ENCODE assay signal across 9 cellular contexts in the genomic region with DNA sequence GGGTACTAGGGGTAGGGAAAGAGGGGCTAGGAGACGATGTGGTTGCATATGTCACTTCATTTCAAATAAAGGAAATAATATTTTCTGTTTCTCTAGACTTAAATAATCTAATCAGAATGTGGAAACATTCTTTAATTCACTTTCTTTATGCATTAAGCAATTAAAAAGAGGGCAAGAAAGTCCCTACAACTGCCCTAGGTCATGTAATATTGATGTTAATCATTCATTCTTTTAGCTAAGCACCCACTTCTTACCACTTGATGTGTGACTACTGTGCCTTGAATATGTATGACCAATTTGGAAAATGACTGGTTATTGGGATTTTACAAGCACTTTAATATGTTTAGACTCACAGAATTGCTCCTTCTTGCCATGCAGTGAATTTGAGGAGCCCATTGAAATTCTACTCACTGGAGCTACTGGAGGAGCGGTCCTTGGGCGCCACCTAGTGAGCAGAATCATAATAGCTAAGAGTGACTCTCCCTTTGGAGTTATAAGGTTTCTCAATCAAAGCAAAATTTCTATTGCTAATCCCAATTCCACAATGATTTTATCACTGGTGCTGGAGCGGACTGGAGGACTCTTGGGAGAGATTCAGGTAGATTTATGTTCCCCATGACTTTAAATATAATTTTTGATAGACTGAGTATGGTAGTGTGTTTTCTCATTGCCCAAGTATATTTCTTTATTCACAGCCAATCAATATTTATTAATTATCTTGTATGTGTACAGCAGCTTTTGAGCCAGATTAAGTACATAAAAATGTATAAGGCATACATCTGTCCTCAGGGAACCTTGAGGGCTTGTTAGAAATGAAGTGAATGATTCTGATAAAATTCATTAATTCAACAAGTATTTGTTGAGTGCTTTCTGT.
DNase-seq lines count a peak whose midpoint lies in the region; ATAC-seq and TF ChIP-seq lines count a peak whose summit lies in the region.
"Had no signal": no experiment of that assay in that cellular context is flagged by ENCODE, and none has a peak within 500 bp of the region (broad histone marks: within the 10 kb centered on the region; RNA-seq: fewer than 3 reads in every experiment).

No MANE protein-coding gene starts in this region.

- no peak overlapping the region for H3K27ac ChIP-seq in CD4-positive, alpha-beta T cell (ENCODE audit: low read depth, low read length)

- H3K4me3 Mint-ChIP-seq in CD4-positive, alpha-beta T cell, result no peak overlapping the region
- no peak overlapping the region for H3K4me3 Mint-ChIP-seq in activated CD4-positive, alpha-beta memory T cell treated with anti-CD3 and anti-CD28 coated beads, Interleukin-2, amount 10 ng/mL, durations not matched to agents 7 days and 5 days
- H3K4me3 Mint-ChIP-seq in effector memory CD8-positive, alpha-beta T cell, result no peak overlapping the region
- H3K4me3 Mint-ChIP-seq: T-helper 1 cell treated with Interleukin-12 subunit alpha and Interleukin-12 subunit beta and Interleukin-4 antibody, amounts not matched to agents 30 μg/mL and 1 μg/mL, for 36 hours had no signal

- H3K27ac Mint-ChIP-seq in CD4-positive, alpha-beta T cell, result no peak overlapping the region
- H3K27ac Mint-ChIP-seq in activated CD4-positive, alpha-beta memory T cell treated with anti-CD3 and anti-CD28 coated beads, Interleukin-2, amount 10 ng/mL, durations not matched to agents 7 days and 5 days, result no peak overlapping the region
- H3K27ac Mint-ChIP-seq in effector memory CD8-positive, alpha-beta T cell, result no peak overlapping the region
- H3K27ac Mint-ChIP-seq: T-helper 1 cell treated with Interleukin-12 subunit alpha and Interleukin-12 subunit beta and Interleukin-4 antibody, amounts not matched to agents 30 μg/mL and 1 μg/mL, for 36 hours had no signal

- peak; percentile 57 for ATAC-seq in CD4-positive, alpha-beta T cell (ENCODE audit: poor library complexity)
- ATAC-seq in GM19372 (IDR thresholded peaks at IDR 0.05; ENCODE audit: low read depth, unreplicated experiment), result peak; percentile 97
- peak; percentile 99 for ATAC-seq in HG03442 (IDR thresholded peaks at IDR 0.05; ENCODE audit: unreplicated experiment)
- ATAC-seq in effector memory CD8-positive, alpha-beta T cell (replicated peaks), result peak; percentile 73

- TF ChIP-seq CTCF in CD4-positive, alpha-beta T cell (IDR thresholded peaks at IDR 0.05), result peak; percentile 94

- CTCF ChIA-PET in CD4-positive, alpha-beta T cell (lab: Charles Lee), result interaction anchor here (0.7 to 1.6 kb wide), 5 partner anchors 8 to 518 kb away, joined by 3 to 17 read pairs (median 4); no protein-coding TSS in a partner anchor
- CTCF ChIA-PET in activated CD4-positive, alpha-beta memory T cell treated with anti-CD3 and anti-CD28 coated beads, Interleukin-2, amount 10 ng/mL, durations not matched to agents 7 days and 5 days (lab: Charles Lee), result interaction anchor here (0.6 to 3.4 kb wide), 21 partner anchors 9 to 621 kb away, joined by 3 to 25 read pairs (median 3); no protein-coding TSS in a partner anchor

- H3K27me3 Mint-ChIP-seq in CD4-positive, alpha-beta T cell, result peaks cover 14% of the 10 kb centered on the region
- peaks cover 10% of the 10 kb centered on the region for H3K27me3 Mint-ChIP-seq in activated CD4-positive, alpha-beta memory T cell treated with anti-CD3 and anti-CD28 coated beads, Interleukin-2, amount 10 ng/mL, durations not matched to agents 7 days and 5 days
- peaks cover 9 to 14% of the 10 kb centered on the region in 2 donors for H3K27me3 Mint-ChIP-seq in effector memory CD8-positive, alpha-beta T cell

- H3K9me3 Mint-ChIP-seq in CD4-positive, alpha-beta T cell, result no peaks in the 10 kb centered on the region
- H3K9me3 Mint-ChIP-seq in activated CD4-positive, alpha-beta memory T cell treated with anti-CD3 and anti-CD28 coated beads, Interleukin-2, amount 10 ng/mL, durations not matched to agents 7 days and 5 days, result no peaks in the 10 kb centered on the region
- no peaks in the 10 kb centered on the region for H3K9me3 Mint-ChIP-seq in effector memory CD8-positive, alpha-beta T cell
- H3K9me3 Mint-ChIP-seq: T-helper 1 cell treated with Interleukin-12 subunit alpha and Interleukin-12 subunit beta and Interleukin-4 antibody, amounts not matched to agents 30 μg/mL and 1 μg/mL, for 36 hours had no signal

- H3K4me1 Mint-ChIP-seq in CD4-positive, alpha-beta T cell (ENCODE audit: low read depth), result no peaks in the 10 kb centered on the region
- H3K4me1 Mint-ChIP-seq in activated CD4-positive, alpha-beta memory T cell treated with anti-CD3 and anti-CD28 coated beads, Interleukin-2, amount 10 ng/mL, durations not matched to agents 7 days and 5 days, result no peaks in the 10 kb centered on the region
- H3K4me1 Mint-ChIP-seq in effector memory CD8-positive, alpha-beta T cell (ENCODE audit: low read depth in 2 of 2), result no peaks in the 10 kb centered on the region

- intact Hi-C loops in CD4-positive, alpha-beta T cell (cut with DNase I, micrococcal nuclease), result loop anchor here (2.0 to 5.0 kb wide), 3 partner anchors 251 to 516 kb away; no protein-coding TSS in a partner anchor

- H3K27me3 ChIP-seq in CD4-positive, alpha-beta T cell (ENCODE audit: control insufficient read depth, insufficient read depth, low read length), result no peaks in the 10 kb centered on the region

- no peaks in the 10 kb centered on the region for H3K36me3 Mint-ChIP-seq in CD4-positive, alpha-beta T cell (ENCODE audit: low read depth)
- H3K36me3 Mint-ChIP-seq in activated CD4-positive, alpha-beta memory T cell treated with anti-CD3 and anti-CD28 coated beads, Interleukin-2, amount 10 ng/mL, durations not matched to agents 7 days and 5 days (ENCODE audit: low read depth), result no peaks in the 10 kb centered on the region
- H3K36me3 Mint-ChIP-seq in effector memory CD8-positive, alpha-beta T cell (ENCODE audit: insufficient read depth), result no peaks in the 10 kb centered on the region

- H3K9me3 ChIP-seq in CD4-positive, alpha-beta T cell (ENCODE audit: control insufficient read depth, low read length), result no peaks in the 10 kb centered on the region

- peak; percentile 40 to 67 (median 56) for DNase-seq in CD4-positive, alpha-beta T cell
- DNase-seq in NCI-H82 (lab: John Stamatoyannopoulos, UW), result peak; percentile 72
- DNase-seq in activated CD4-positive, alpha-beta memory T cell treated with anti-CD3 and anti-CD28 coated beads, Interleukin-2, amount 10 ng/mL, durations not matched to agents 7 days and 5 days, result peak; percentile 62
- DNase-seq in effector memory CD8-positive, alpha-beta T cell, result peak; percentile 67 to 72 (median 71)
- peak; percentile 20 for DNase-seq in middle frontal gyrus (ENCODE audit: extremely low spot score, low spot score)
- peak; percentile 30 to 47 for DNase-seq in stimulated activated CD8-positive, alpha-beta memory T cell treated with anti-CD3 and anti-CD28 coated beads, Interleukin-7, amount 100 ng/mL, for 1 hour (ENCODE audit: low read depth in 2 of 2)

- POLR2A ChIA-PET in CD4-positive, alpha-beta T cell (lab: Charles Lee), result no interaction called here
- POLR2A ChIA-PET in activated CD4-positive, alpha-beta memory T cell treated with anti-CD3 and anti-CD28 coated beads, Interleukin-2, amount 10 ng/mL, durations not matched to agents 7 days and 5 days (lab: Charles Lee), result interaction anchor here (1.4 kb wide), 1 partner anchor 44 kb away, joined by 3 read pairs; no protein-coding TSS in a partner anchor

Comparison
In these comparisons a context has a peak if more than half of its experiments do, and no peak if none do; other contexts are left out.
1. DNase-seq: peak in every context shown above with its lines; median percentile 72 in NCI-H82; 71 in effector memory CD8-positive, alpha-beta T cell; 62 in activated CD4-positive, alpha-beta memory T cell treated with anti-CD3 and anti-CD28 coated beads, Interleukin-2, amount 10 ng/mL, durations not matched to agents 7 days and 5 days; 56 in CD4-positive, alpha-beta T cell; 38 in stimulated activated CD8-positive, alpha-beta memory T cell treated with anti-CD3 and anti-CD28 coated beads, Interleukin-7, amount 100 ng/mL, for 1 hour; 20 in middle frontal gyrus.